ENCODE assay signal across 2 cellular contexts in the genomic region with DNA sequence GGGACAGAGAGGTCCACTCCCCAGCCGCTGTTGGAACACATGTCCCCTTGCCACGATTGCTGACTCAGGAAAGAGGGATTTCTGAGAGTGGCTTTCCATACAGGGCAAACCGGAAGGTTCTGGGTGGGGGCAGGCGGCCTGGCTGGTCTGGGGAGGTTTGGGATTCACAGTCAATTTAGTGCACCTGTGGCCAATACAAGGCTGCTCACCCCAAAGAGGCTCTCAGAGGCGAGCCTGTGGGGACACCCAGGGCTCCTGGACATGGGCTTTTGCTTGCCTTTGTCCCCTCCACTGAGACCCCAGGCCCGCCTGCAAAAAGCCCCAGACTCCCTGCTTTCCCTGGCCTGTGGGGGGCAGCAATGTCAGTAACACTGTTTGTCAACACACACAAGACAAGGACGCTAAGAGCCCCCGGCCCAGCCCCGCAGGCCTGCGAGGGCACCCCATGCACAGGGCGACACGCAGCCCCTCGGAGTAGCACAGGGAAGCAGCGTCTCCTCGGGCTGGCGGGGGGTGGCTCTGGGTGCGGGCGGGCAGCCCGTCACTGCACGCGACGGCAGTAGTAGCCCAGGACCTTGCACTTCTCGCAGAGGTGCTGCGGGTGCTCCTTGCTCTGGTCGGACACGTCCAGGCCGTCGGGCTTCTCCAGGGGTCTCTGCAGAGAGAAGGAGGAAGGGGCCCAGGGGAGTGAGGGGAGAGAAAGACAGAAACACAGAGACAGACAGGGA.
TF ChIP-seq lines count a peak whose summit lies in the region.

No MANE protein-coding gene starts in this region.

TF ChIP-seq in K562, 482 proteins besides CTCF, POLR2A, EP300 and RAD21:
- TF ChIP-seq ZBTB7A (IDR thresholded peaks at IDR 0.05; ENCODE audit: borderline replicate concordance, control insufficient read depth, low read depth, low read length): peak; percentile 46; the same call in 1 of the 2 replicates
- 0 out of 2 replicates have a peak, but pooled peaks have one; percentile 34 for TF ChIP-seq MAFK (IDR thresholded peaks at IDR 0.05; ENCODE audit: low read length)
- TF ChIP-seq SRSF1 (IDR thresholded peaks at IDR 0.05; ENCODE audit: low read depth, low read length): no peak
- TF ChIP-seq MAFG (tag; conservative IDR thresholded peaks at IDR 0.05): 0 out of 2 replicates have a peak, but pooled peaks have one; percentile 14
- TF ChIP-seq ZNF316 (IDR thresholded peaks at IDR 0.05): peak; percentile 52; the same call in 1 of the 2 replicates
- TF ChIP-seq SMC3 (conservative IDR thresholded peaks at IDR 0.05; ENCODE audit: insufficient read depth, low read depth, low read length): 0 out of 2 replicates have a peak, but pooled peaks have one; percentile 1
- TF ChIP-seq MAFF (IDR thresholded peaks at IDR 0.05; ENCODE audit: low read length): peak; percentile 16; the same call in 1 of the 2 replicates
- TF ChIP-seq KLF6 (CRISPR knock-in tag; IDR thresholded peaks at IDR 0.05; ENCODE audit: borderline replicate concordance): no peak

TF ChIP-seq in HEK293T, 16 proteins besides CTCF, POLR2A, EP300 and RAD21:
- TF ChIP-seq CTBP1 (IDR thresholded peaks at IDR 0.05; ENCODE audit: borderline replicate concordance) (no peak), ARNT (IDR thresholded peaks at IDR 0.05) (no peak), ZNF384 (IDR thresholded peaks at IDR 0.05) (no peak), BHLHE40 (IDR thresholded peaks at IDR 0.05; ENCODE audit: borderline replicate concordance) (no peak), FOXA1 (IDR thresholded peaks at IDR 0.05) (no peak)
